8 cellular contexts compared by ENCODE assay signal in the genomic region with DNA sequence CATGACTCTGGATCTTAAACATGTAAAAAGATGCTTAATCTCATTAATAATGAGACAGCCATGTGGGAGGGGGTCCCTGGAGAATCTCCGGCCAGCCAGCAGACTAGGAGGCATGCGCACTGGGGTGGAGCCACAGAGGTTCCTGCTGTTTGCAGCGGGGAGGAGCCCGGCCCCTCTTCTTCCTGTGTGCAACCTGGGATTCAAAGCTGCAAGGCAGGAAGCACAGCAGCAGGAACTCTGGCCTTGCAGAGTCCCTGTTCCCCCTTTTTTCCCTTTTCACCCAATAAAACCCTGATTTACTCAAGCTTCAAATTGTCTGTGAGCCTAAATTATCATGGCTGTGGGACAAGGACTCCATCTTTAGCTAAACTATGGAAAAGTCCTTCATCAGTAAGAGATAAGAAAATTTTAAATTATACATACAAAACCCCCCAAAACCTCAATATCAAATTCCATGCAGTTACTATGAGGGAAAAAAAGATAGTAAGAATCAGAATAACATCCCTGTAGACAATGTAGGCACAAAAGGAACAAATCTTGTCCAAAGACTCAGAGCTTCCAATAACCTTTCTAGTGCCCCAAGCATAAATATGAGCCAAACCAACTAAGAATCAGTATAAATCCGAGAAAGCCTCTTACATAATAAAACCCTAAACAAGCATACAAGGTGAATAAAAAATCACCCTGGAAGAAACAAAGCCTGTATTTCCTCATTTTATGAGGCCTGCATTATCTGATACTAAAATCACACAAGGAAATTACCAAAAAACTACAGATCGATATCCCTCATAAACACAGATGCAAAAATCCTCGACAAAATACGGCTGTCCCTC. TPM values are rescaled to one million over a fixed set of nuclear protein-coding genes. Genes with fewer than 3 reads are reported as not detected.
DNase-seq lines count a peak whose midpoint lies in the region; ATAC-seq, FAIRE-seq and TF ChIP-seq lines count a peak whose summit lies in the region.

No MANE protein-coding gene starts in this region.

- peaks cover 82% of the 10 kb centered on the region for H3K79me2 ChIP-seq in astrocyte (ENCODE audit: insufficient read depth, low read length)

- peak overlapping the region; percentile 50 for H3K4me3 Mint-ChIP-seq in astrocyte (ENCODE audit: unreplicated experiment)

- no peak for FAIRE-seq in astrocyte (lab: Jason Lieb, UNC)

- no peak overlapping the region for H3K9ac ChIP-seq in astrocyte (ENCODE audit: low read length)

- peak; percentile 91 for ATAC-seq in GM21825 (IDR thresholded peaks at IDR 0.05; ENCODE audit: unreplicated experiment)
- ATAC-seq in HG03520 (IDR thresholded peaks at IDR 0.05; ENCODE audit: unreplicated experiment) = no peak
- ATAC-seq in GM19324 (IDR thresholded peaks at IDR 0.05; ENCODE audit: low FRiP score, unreplicated experiment) = no peak

- H3K4me2 ChIP-seq in astrocyte (ENCODE audit: low read length) = peak overlapping the region; percentile 51

- H3K27ac Mint-ChIP-seq in astrocyte (ENCODE audit: unreplicated experiment) = peak overlapping the region; percentile 43

- H3K27me3 ChIP-seq in astrocyte (ENCODE audit: insufficient read depth, low read length) = no peaks in the 10 kb centered on the region

- H3K4me1 Mint-ChIP-seq in astrocyte (ENCODE audit: low read depth, unreplicated experiment) = peaks cover 23% of the 10 kb centered on the region

- H3K27ac ChIP-seq in astrocyte (ENCODE audit: low read depth, low read length) = no peak overlapping the region

- H2AFZ ChIP-seq in astrocyte (ENCODE audit: low read depth, low read length) = no peak overlapping the region

- no peaks in the 10 kb centered on the region for H3K36me3 ChIP-seq in astrocyte (ENCODE audit: insufficient read depth, low read length)

- TF ChIP-seq CTCF in astrocyte (IDR thresholded peaks at IDR 0.05; ENCODE audit: insufficient read depth, low read depth, low read length) = no peak

- no peaks in the 10 kb centered on the region for H3K27me3 Mint-ChIP-seq in astrocyte (ENCODE audit: low read depth, unreplicated experiment)

- no peak overlapping the region for H3K4me3 ChIP-seq in astrocyte (ENCODE audit: insufficient read depth, low read depth, low read length)

- H3K9me3 Mint-ChIP-seq in astrocyte (ENCODE audit: unreplicated experiment) = no peaks in the 10 kb centered on the region

- peaks cover 39% of the 10 kb centered on the region for H4K20me1 ChIP-seq in astrocyte (ENCODE audit: insufficient read depth, low read length)

- H3K36me3 Mint-ChIP-seq in astrocyte (ENCODE audit: low read depth, unreplicated experiment) = no peaks in the 10 kb centered on the region

- DNase-seq in DMS 273 treated with DMSO at 0.1 percent for 48 hours (lab: John Stamatoyannopoulos, UW) (peak; percentile 74), NCI-H2171 (lab: John Stamatoyannopoulos, UW) (peak; percentile 50), astrocyte (ENCODE audit: low read depth) (no peak), iPS-NIHi7 (ENCODE audit: extremely low spot score) (peak; percentile 69)
- DNase-seq in stimulated activated CD4-positive, alpha-beta T cell treated with anti-CD3 and anti-CD28 coated beads, Interleukin-1b, Interleukin-23, amount 100 ng/mL, for 48 hours = peak; percentile 10

- no peaks in the 10 kb centered on the region for H3K9me3 ChIP-seq in astrocyte (ENCODE audit: insufficient read depth, low read depth, low read length)

- peaks cover 3% of the 10 kb centered on the region for H3K4me1 ChIP-seq in astrocyte (ENCODE audit: insufficient read depth, low read length)

RNA-seq across cellular contexts. Expression of a gene that starts 12.1 kb away (rescaled TPM):
- total RNA-seq in astrocyte = 36.9 and 38.7 TPM in 2 replicates

RNA-seq across cellular contexts. Expression of a gene that starts 43.3 kb away (rescaled TPM):
- 15.2 and 16.4 TPM in 2 replicates for total RNA-seq in astrocyte
